Comparison of ENCODE assay signal across 17 cellular contexts in genomic region chr2:1600191-1601063, GRCh38.
A peak's percentile ranks its signal among the peaks of the same experiment; 100 is the strongest.
DNase-seq lines count a peak whose midpoint lies in the region; TF ChIP-seq lines count a peak whose summit lies in the region.
"Had no signal": no experiment of that assay in that cellular context is flagged by ENCODE, and none has a peak within 500 bp of the region (broad histone marks: within the 10 kb centered on the region; RNA-seq: fewer than 3 reads in every experiment).

No MANE protein-coding gene starts in this region.

- no peak overlapping the region for H3K18ac ChIP-seq in trophoblast cell (ENCODE audit: low read length)

- H3K79me2 ChIP-seq in PC-9 (ENCODE audit: low read depth), result no peaks in the 10 kb centered on the region
- no peaks in the 10 kb centered on the region for H3K79me2 ChIP-seq in trophoblast cell (ENCODE audit: control insufficient read depth, insufficient read depth, low read length, poor library complexity)

- CTCF ChIA-PET in PC-9 (lab: Charles Lee), result no interaction called here

- no peaks in the 10 kb centered on the region for H3K9me3 ChIP-seq in PC-9 (ENCODE audit: insufficient read depth, low read depth)
- H3K9me3 ChIP-seq in trophoblast cell (ENCODE audit: insufficient read depth, low read depth, low read length), result peaks cover 11% of the 10 kb centered on the region
- H3K9me3 ChIP-seq: body of pancreas, prostate gland had no signal

- no peak overlapping the region for H3K27ac Mint-ChIP-seq in CD14-positive monocyte
- H3K27ac Mint-ChIP-seq: activated CD4-positive, alpha-beta T cell treated with anti-CD3 and anti-CD28 coated beads, Interleukin-2, amount 10 ng/mL, durations not matched to agents 7 days and 5 days; CD4-positive, alpha-beta memory T cell; T-helper 17 cell had no signal

- H3K23ac ChIP-seq in trophoblast cell (ENCODE audit: low read length), result no peak overlapping the region

- H3K27me3 ChIP-seq in PC-9 (ENCODE audit: insufficient read depth, low read depth) (peaks cover 12% of the 10 kb centered on the region; the same call in 1 of the 2 replicates), trophoblast cell (ENCODE audit: insufficient read depth, low read length) (no peaks in the 10 kb centered on the region)
- H3K27me3 ChIP-seq: body of pancreas had no signal

- no peak overlapping the region for H4K12ac ChIP-seq in trophoblast cell (ENCODE audit: low read depth, low read length)

- TF ChIP-seq CTCF in CD14-positive monocyte (IDR thresholded peaks at IDR 0.05), result no peak
- TF ChIP-seq CTCF in PC-9 (conservative IDR thresholded peaks at IDR 0.05), result no peak
- no peak for TF ChIP-seq CTCF in foreskin fibroblast (IDR thresholded peaks at IDR 0.05; ENCODE audit: low read depth, low read length)

- no peaks in the 10 kb centered on the region for H3K9me2 ChIP-seq in PC-9 (ENCODE audit: insufficient read depth)

- no peaks in the 10 kb centered on the region for H3K36me3 Mint-ChIP-seq in CD14-positive monocyte
- H3K36me3 Mint-ChIP-seq: CD4-positive, alpha-beta memory T cell had no signal

- intact Hi-C loops in CD14-positive monocyte (cut with micrococcal nuclease) (no loop called here), PC-9 (cut with micrococcal nuclease; ENCODE audit: unreplicated experiment) (loop anchor here (1.0 kb wide), 1 partner anchor 25 kb away; no protein-coding TSS in a partner anchor), posterior vena cava (cut with DNase I) (no loop called here)

- no peak overlapping the region for H2AFZ ChIP-seq in PC-9
- H2AFZ ChIP-seq in trophoblast cell (ENCODE audit: insufficient read depth, low read length, poor library complexity), result no peak overlapping the region

- no peak overlapping the region for H3K4me3 Mint-ChIP-seq in CD14-positive monocyte
- H3K4me3 Mint-ChIP-seq: activated CD4-positive, alpha-beta T cell treated with anti-CD3 and anti-CD28 coated beads, Interleukin-2, amount 10 ng/mL, durations not matched to agents 7 days and 5 days; T-helper 17 cell had no signal

- WGBS in trophoblast cell (ENCODE audit: extremely low coverage, insufficient coverage, insufficient read length), result no CpG with 5 or more reads among the region's 29 CpGs

- H3K79me1 ChIP-seq in trophoblast cell (ENCODE audit: low read length), result peaks cover 5% of the 10 kb centered on the region

- H2BK12ac ChIP-seq in trophoblast cell (ENCODE audit: low read length), result no peak overlapping the region

- H3F3A ChIP-seq in PC-9 (ENCODE audit: insufficient read depth, low read depth), result peaks cover 33% of the 10 kb centered on the region; the same call in 1 of the 2 replicates

- H2BK5ac ChIP-seq in trophoblast cell (ENCODE audit: low read depth, low read length, poor library complexity), result no peak overlapping the region

- peak; percentile 30 for DNase-seq in CD14-positive monocyte (ENCODE audit: low spot score)
- DNase-seq in PC-9, result peak; percentile 81 to 84
- DNase-seq in foreskin fibroblast, result peak; percentile 86 to 93
- peak; percentile 63 for DNase-seq in posterior vena cava (ENCODE audit: low spot score)
- DNase-seq in HPDE6-E6E7 (ENCODE audit: extremely low spot score), result no peak
- no peak for DNase-seq in NCI-H146 (lab: John Stamatoyannopoulos, UW)
- no peak for DNase-seq in MV-4-11 (lab: John Stamatoyannopoulos, UW)
- no peak for DNase-seq in trophoblast cell
- DNase-seq: activated CD4-positive, alpha-beta T cell treated with anti-CD3 and anti-CD28 coated beads, Interleukin-2, amount 10 ng/mL, durations not matched to agents 7 days and 5 days; CD4-positive, alpha-beta memory T cell; GOT3; midbrain; MM.1S; stimulated activated CD4-positive, alpha-beta T cell treated with anti-CD3 and anti-CD28 coated beads, Interleukin-1b, Interleukin-23, amount 100 ng/mL, for 48 hours; T-helper 17 cell had no signal

- POLR2A ChIA-PET in PC-9 (lab: Charles Lee; ENCODE audit: unreplicated experiment), result interaction anchor here (0.6 to 0.9 kb wide), 2 partner anchors 25 to 50 kb away, joined by 4 to 8 read pairs; no protein-coding TSS in a partner anchor

- H3K14ac ChIP-seq in trophoblast cell (ENCODE audit: low read length), result no peak overlapping the region

- H2BK120ac ChIP-seq in trophoblast cell (ENCODE audit: insufficient read depth, low read length, poor library complexity), result no peak overlapping the region

- no peaks in the 10 kb centered on the region for H3K4me1 Mint-ChIP-seq in CD14-positive monocyte
- H3K4me1 Mint-ChIP-seq: activated CD4-positive, alpha-beta T cell treated with anti-CD3 and anti-CD28 coated beads, Interleukin-2, amount 10 ng/mL, durations not matched to agents 7 days and 5 days; CD4-positive, alpha-beta memory T cell; T-helper 17 cell had no signal

- no peak overlapping the region for H3K4ac ChIP-seq in trophoblast cell (ENCODE audit: low read depth, low read length)

- no peak overlapping the region for H2AK5ac ChIP-seq in trophoblast cell (ENCODE audit: low read length)

- H3K4me2 ChIP-seq in PC-9, result peak overlapping the region; percentile 49; the same call in 1 of the 2 replicates
- no peak overlapping the region for H3K4me2 ChIP-seq in trophoblast cell (ENCODE audit: low read length)

- H4K8ac ChIP-seq in trophoblast cell (ENCODE audit: low read depth, low read length), result no peak overlapping the region

- no peak overlapping the region for H4K91ac ChIP-seq in trophoblast cell (ENCODE audit: low read depth, low read length)

- H4K20me1 ChIP-seq in PC-9 (ENCODE audit: insufficient read depth), result no peaks in the 10 kb centered on the region

- no peak overlapping the region for H3K4me3 ChIP-seq in PC-9
- no peak overlapping the region for H3K4me3 ChIP-seq in foreskin fibroblast (ENCODE audit: low read depth in 1 of 2, low read length in 2 of 2)
- no peak overlapping the region for H3K4me3 ChIP-seq in trophoblast cell (ENCODE audit: low read depth, low read length)
- H3K4me3 ChIP-seq: body of pancreas, prostate gland had no signal

- no peak overlapping the region for H3K9ac ChIP-seq in trophoblast cell (ENCODE audit: low read length)

- H3K27ac ChIP-seq in PC-9 (peak overlapping the region; percentile 50), trophoblast cell (ENCODE audit: low read depth, low read length) (no peak overlapping the region)
- H3K27ac ChIP-seq: body of pancreas, prostate gland had no signal

- H3K27me3 Mint-ChIP-seq in CD14-positive monocyte (ENCODE audit: low read depth in 3 of 3), result no peaks in the 10 kb centered on the region
- H3K27me3 Mint-ChIP-seq: activated CD4-positive, alpha-beta T cell treated with anti-CD3 and anti-CD28 coated beads, Interleukin-2, amount 10 ng/mL, durations not matched to agents 7 days and 5 days; T-helper 17 cell had no signal

- H3K4me1 ChIP-seq in PC-9 (replicated peaks; ENCODE audit: insufficient read depth), result peaks cover 30% of the 10 kb centered on the region
- H3K4me1 ChIP-seq in trophoblast cell (ENCODE audit: control insufficient read depth in 1 of 2, insufficient read depth in 2 of 2, low read length in 2 of 2), result peaks cover 9% of the 10 kb centered on the region in 2 experiments
- H3K4me1 ChIP-seq: body of pancreas, prostate gland had no signal

- no peaks in the 10 kb centered on the region for H3K9me3 Mint-ChIP-seq in CD14-positive monocyte
- H3K9me3 Mint-ChIP-seq: activated CD4-positive, alpha-beta T cell treated with anti-CD3 and anti-CD28 coated beads, Interleukin-2, amount 10 ng/mL, durations not matched to agents 7 days and 5 days; CD4-positive, alpha-beta memory T cell had no signal

- no TSS peak for BruUV-seq in PC-9 (replicated peaks; lab: Mats Ljungman, UMichigan)

- H3K36me3 ChIP-seq in PC-9 (ENCODE audit: low read depth), result no peaks in the 10 kb centered on the region
- no peaks in the 10 kb centered on the region for H3K36me3 ChIP-seq in trophoblast cell (ENCODE audit: control insufficient read depth in 1 of 2, insufficient read depth in 2 of 2, low read length in 2 of 2)
- H3K36me3 ChIP-seq: prostate gland had no signal

Comparison
In these comparisons a context has a peak if more than half of its experiments do, and no peak if none do; other contexts are left out.
1. DNase-seq: peak in CD14-positive monocyte (single experiment), PC-9 (2 of 2), foreskin fibroblast (2 of 2) and posterior vena cava (single experiment); none in HPDE6-E6E7 (single experiment), NCI-H146 (single experiment), MV-4-11 (single experiment) and trophoblast cell (0 of 2).